ENCODE assay signal across 8 cellular contexts in genomic region chr7:116952640-116953371, GRCh38. TPM values are rescaled to one million over a fixed set of nuclear protein-coding genes. Genes with fewer than 3 reads are reported as not detected.
DNase-seq lines count a peak whose midpoint lies in the region; ATAC-seq, FAIRE-seq and TF ChIP-seq lines count a peak whose summit lies in the region.

No MANE protein-coding gene starts in this region.

- no peak for TF ChIP-seq POLR2A in endothelial cell of umbilical vein (IDR thresholded peaks at IDR 0.05; ENCODE audit: low read depth, low read length)

- H3K27ac ChIP-seq in endothelial cell of umbilical vein (ENCODE audit: insufficient read depth, low read depth, low read length) (peak overlapping the region; percentile 95), aorta (ENCODE audit: low read depth in 1 of 2, low read length in 2 of 2) (peak overlapping the region; percentile 88 to 99)

- dilution Hi-C loops in endothelial cell of umbilical vein (cut with MboI; ENCODE audit: extremely low pct_ligation_motif_present, low sequenced_read_pairs), result no loop called here

- H3K36me3 ChIP-seq in MG63, result no peaks in the 10 kb centered on the region
- no peaks in the 10 kb centered on the region for H3K36me3 ChIP-seq in endothelial cell of umbilical vein (ENCODE audit: control insufficient read depth in 2 of 2, extremely low read depth in 1 of 2, insufficient read depth in 2 of 2, low read length in 2 of 2)
- H3K36me3 ChIP-seq in aorta (ENCODE audit: control insufficient read depth in 1 of 2, insufficient read depth in 2 of 2, low read length in 1 of 2), result no peaks in the 10 kb centered on the region

- H4K20me1 ChIP-seq in endothelial cell of umbilical vein (replicated peaks; ENCODE audit: control insufficient read depth, extremely low read depth, insufficient read depth, low read length), result no peaks in the 10 kb centered on the region

- POLR2A ChIA-PET in endothelial cell of umbilical vein (lab: Charles Lee), result interaction anchor here (0.5 to 0.6 kb wide), 2 partner anchors 34 to 96 kb away, joined by 3 read pairs; no protein-coding TSS in a partner anchor

- H3K27me3 ChIP-seq in MG63 (no peaks in the 10 kb centered on the region), endothelial cell of umbilical vein (ENCODE audit: control insufficient read depth in 2 of 2, insufficient read depth in 2 of 2, low read length in 2 of 2) (no peaks in the 10 kb centered on the region), aorta (ENCODE audit: control insufficient read depth in 1 of 2, insufficient read depth in 2 of 2, low read length in 1 of 2) (no peaks in the 10 kb centered on the region)

- peak; percentile 52 for FAIRE-seq in endothelial cell of umbilical vein (lab: Jason Lieb, UNC)

- CTCF ChIA-PET in endothelial cell of umbilical vein (lab: Charles Lee), result interaction anchor here (1.0 to 2.3 kb wide), 8 partner anchors 20 to 205 kb away, joined by 3 to 13 read pairs (median 5); no protein-coding TSS in a partner anchor

- H3K4me2 ChIP-seq in endothelial cell of umbilical vein (ENCODE audit: insufficient read depth, low read length), result peak overlapping the region; percentile 97

- DNase-seq in DMS 273 (lab: John Stamatoyannopoulos, UW; ENCODE audit: unreplicated experiment), result peak; percentile 95
- DNase-seq in MG63, result no peak
- peak; percentile 53 for DNase-seq in SKM-1 treated with dmso at 0.1 percent for 144 hours (lab: John Stamatoyannopoulos, UW; ENCODE audit: unreplicated experiment)
- peak; percentile 71 for DNase-seq in endothelial cell of umbilical vein (ENCODE audit: low read depth, low spot score)
- peak; percentile 66 for DNase-seq in mucosa of gallbladder (ENCODE audit: low spot score)
- DNase-seq in aorta, result peak; percentile 85 to 89
- DNase-seq in germinal center (ENCODE audit: low spot score), result no peak

- no peak for TF ChIP-seq CTCF in endothelial cell of umbilical vein (IDR thresholded peaks at IDR 0.05; ENCODE audit: extremely low read depth in 1 of 2, insufficient read depth in 1 of 2, low read depth in 1 of 2, low read length in 2 of 2)

- H3K4me3 ChIP-seq in MG63 (peak overlapping the region; percentile 58), endothelial cell of umbilical vein (replicated peaks in 1 of 3; ENCODE audit: insufficient read depth in 1 of 3, low read depth in 1 of 3, low read length in 3 of 3) (peak overlapping the region; percentile 80 to 92 (median 82)), aorta (ENCODE audit: low read length in 2 of 2) (peak overlapping the region; percentile 99)

- peak overlapping the region; percentile 98 for H2AFZ ChIP-seq in endothelial cell of umbilical vein (ENCODE audit: low read depth, low read length)

- TSS peak; percentile 64 for BruUV-seq in endothelial cell of umbilical vein (replicated peaks; lab: Mats Ljungman, UMichigan)

- 1 to 2% methylated on average over 24 to 25 of the region's 25 CpGs for WGBS in aorta, 2 donors

- ATAC-seq in GM19463 (IDR thresholded peaks at IDR 0.05; ENCODE audit: unreplicated experiment), result peak; percentile 14
- no peak for ATAC-seq in aorta (ENCODE audit: low FRiP score)

- H3K9ac ChIP-seq in endothelial cell of umbilical vein (replicated peaks; ENCODE audit: extremely low read depth, insufficient read depth, low read length), result peak overlapping the region; percentile 95

- H3K79me2 ChIP-seq in endothelial cell of umbilical vein (ENCODE audit: control insufficient read depth, insufficient read depth, low read length), result peaks cover 35% of the 10 kb centered on the region

- H3K9me1 ChIP-seq in endothelial cell of umbilical vein (replicated peaks; ENCODE audit: control insufficient read depth, extremely low read depth, insufficient read depth, low read length), result no peaks in the 10 kb centered on the region

- intact Hi-C loops in endothelial cell of umbilical vein (cut with micrococcal nuclease), result no loop called here
- intact Hi-C loops in aorta (cut with DNase I), result no loop called here

- no peaks in the 10 kb centered on the region for H3K9me3 ChIP-seq in MG63
- no peaks in the 10 kb centered on the region for H3K9me3 ChIP-seq in endothelial cell of umbilical vein (replicated peaks; ENCODE audit: control insufficient read depth, insufficient read depth, low read length)
- H3K9me3 ChIP-seq in aorta (ENCODE audit: control insufficient read depth, low read length), result no peaks in the 10 kb centered on the region

- H3K4me1 ChIP-seq in endothelial cell of umbilical vein (ENCODE audit: control insufficient read depth, extremely low read depth, insufficient read depth, low read length), result peaks cover 24% of the 10 kb centered on the region
- peaks cover 2 to 3% of the 10 kb centered on the region in 2 donors for H3K4me1 ChIP-seq in aorta (ENCODE audit: control insufficient read depth in 1 of 2, insufficient read depth in 2 of 2, low read length in 2 of 2)

TF ChIP-seq in endothelial cell of umbilical vein, 7 proteins besides CTCF, POLR2A, EP300 and RAD21:
- TF ChIP-seq POLR2AphosphoS5 (IDR thresholded peaks at IDR 0.05; ENCODE audit: insufficient read depth, low read depth, low read length) (no peak), MAX (IDR thresholded peaks at IDR 0.05; ENCODE audit: insufficient read depth, insufficient read length) (peak; percentile 14), JUN (IDR thresholded peaks at IDR 0.05; ENCODE audit: borderline replicate concordance, insufficient read depth, insufficient read length, low read depth) (no peak)

RNA-seq across cellular contexts. Expression of gene ST7, which starts 0.5 kb away (rescaled TPM):
- 13.7 and 14.4 TPM in 2 replicates for total RNA-seq in MG63 (2014; rRNA removed; shearing (Covaris generic); ENCODE audit: low replicate concordance)
- total RNA-seq in endothelial cell of umbilical vein, result 22.6 and 24.9 TPM in 2 replicates
- polyA plus RNA-seq in endothelial cell of umbilical vein, result 18.4 and 18.6 TPM in 2 replicates
- 17.6 and 18.5 TPM in 2 replicates for polyA plus RNA-seq in endothelial cell of umbilical vein (2011; cell fraction: cytosol; rRNA removed)
- 33.9 and 35.7 TPM in 2 replicates for polyA plus RNA-seq in endothelial cell of umbilical vein (2011; cell fraction: nucleus; rRNA removed)
- 17.2 and 20.6 TPM in 2 replicates for polyA plus RNA-seq in endothelial cell of umbilical vein (2012)
- polyA minus RNA-seq in endothelial cell of umbilical vein, result 33.8 and 39.2 TPM in 2 replicates
- polyA minus RNA-seq in endothelial cell of umbilical vein (2011; cell fraction: cytosol; rRNA and poly(A)+ RNA removed), result 30.7 TPM
- 75.4 and 81.3 TPM in 2 replicates for polyA minus RNA-seq in endothelial cell of umbilical vein (2011; cell fraction: nucleus; rRNA and poly(A)+ RNA removed)
- 22.1 TPM for total RNA-seq in mucosa of gallbladder
- total RNA-seq in aorta, result 10 to 100 TPM; 32.1 to 35.3 TPM
- polyA plus RNA-seq in aorta, result 10 to 100 TPM; 24.2 to 31.7 TPM

Comparison
In these comparisons a context has a peak if more than half of its experiments do, and no peak if none do; other contexts are left out.
1. DNase-seq: peak in DMS 273 (single experiment), SKM-1 treated with dmso at 0.1 percent for 144 hours (single experiment), endothelial cell of umbilical vein (single experiment), mucosa of gallbladder (single experiment) and aorta (2 of 2); none in MG63 (single experiment) and germinal center (single experiment).
2. Peak in every context shown above with its lines, with median percentiles within 50 percentile points of each other: H3K4me3 ChIP-seq.